Comparison of ENCODE assay signal across 9 cellular contexts in the genomic region with DNA sequence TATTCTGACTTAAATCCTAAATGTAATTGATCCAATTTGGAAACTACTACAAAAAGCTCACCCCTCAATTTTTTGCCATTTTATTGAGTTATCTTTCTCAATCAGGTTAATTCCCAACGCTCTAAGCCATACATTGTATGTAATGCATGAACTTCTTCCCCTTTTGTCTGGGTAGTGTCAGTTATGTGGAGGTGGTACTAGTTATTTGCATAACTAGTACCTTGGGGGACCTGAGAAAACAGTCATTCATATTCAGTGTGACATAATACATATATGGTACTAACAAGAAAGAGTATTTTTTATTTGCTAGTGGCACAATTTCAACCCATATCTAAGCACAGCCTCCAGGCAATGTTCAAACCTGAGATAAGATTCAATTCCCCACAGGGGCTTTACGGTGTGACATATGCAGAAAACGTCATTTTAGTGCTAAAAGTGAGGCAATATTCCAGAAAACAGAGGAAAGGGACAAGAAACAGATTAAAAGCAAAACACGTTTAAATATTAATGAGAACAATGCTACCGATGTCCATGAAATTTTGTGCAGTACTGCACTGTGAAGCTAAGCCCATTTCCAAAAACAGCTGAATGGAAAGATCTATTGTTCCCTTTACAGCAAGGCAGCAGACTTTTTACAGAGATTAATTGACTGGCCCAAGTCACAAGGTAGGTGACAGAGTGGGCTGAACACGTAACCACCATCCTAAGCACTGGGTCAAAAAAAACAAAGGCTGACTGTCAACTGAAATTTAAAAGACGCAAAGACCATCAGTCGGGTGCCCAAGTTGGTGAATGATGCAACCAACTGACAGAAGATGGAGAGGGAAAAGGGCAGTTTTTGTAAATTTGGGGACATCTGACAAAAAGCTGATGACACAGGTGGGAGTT. TPM values are rescaled to one million over a fixed set of nuclear protein-coding genes. Genes with fewer than 3 reads are reported as not detected.
DNase-seq lines count a peak whose midpoint lies in the region; ATAC-seq and TF ChIP-seq lines count a peak whose summit lies in the region.
"Had no signal": no experiment of that assay in that cellular context is flagged by ENCODE, and none has a peak within 500 bp of the region (broad histone marks: within the 10 kb centered on the region; RNA-seq: fewer than 3 reads in every experiment).

No MANE protein-coding gene starts in this region.

- intact Hi-C loops in CD4-positive, alpha-beta memory T cell (cut with micrococcal nuclease), result loop anchor here (10.0 kb wide), 1 partner anchor 400 kb away; a partner anchor contains a TSS
- intact Hi-C loops in uterus (cut with DNase I; ENCODE audit: low total_unique reads), result no loop called here

- TF ChIP-seq CTCF in KMS-11 (conservative IDR thresholded peaks at IDR 0.05; ENCODE audit: low read depth, low read length), result no peak
- no peak for TF ChIP-seq CTCF in uterus (IDR thresholded peaks at IDR 0.05)

- H4K20me1 ChIP-seq in KMS-11 (ENCODE audit: insufficient read depth), result no peaks in the 10 kb centered on the region

- H3K4me2 ChIP-seq in KMS-11, result peak overlapping the region; percentile 72

- CTCF ChIA-PET in CD4-positive, alpha-beta memory T cell (lab: Charles Lee; ENCODE audit: partially characterized antibody), result interaction anchor here (0.7 to 7.2 kb wide), 10 partner anchors 10 to 335 kb away, joined by 3 to 65 read pairs (median 6); no protein-coding TSS in a partner anchor

- no peaks in the 10 kb centered on the region for H3K9me3 ChIP-seq in CD4-positive, alpha-beta memory T cell (ENCODE audit: control insufficient read depth in 1 of 2, low read length in 2 of 2)
- no peaks in the 10 kb centered on the region for H3K9me3 ChIP-seq in uterus

- H3K4me3 Mint-ChIP-seq in CD4-positive, alpha-beta memory T cell, result peak overlapping the region; percentile 73 to 92 (median 87)
- peak overlapping the region; percentile 86 for H3K4me3 Mint-ChIP-seq in activated naive CD8-positive, alpha-beta T cell treated with anti-CD3 and anti-CD28 coated beads, Interleukin-2, amount 50 U/mL, for 24 hours

- no peaks in the 10 kb centered on the region for H3K36me3 ChIP-seq in CD4-positive, alpha-beta memory T cell (ENCODE audit: insufficient read depth, low read length)
- H3K36me3 ChIP-seq in KMS-11 (ENCODE audit: insufficient read depth) (no peaks in the 10 kb centered on the region), uterus (no peaks in the 10 kb centered on the region)

- ATAC-seq in activated naive CD8-positive, alpha-beta T cell treated with anti-CD3 and anti-CD28 coated beads, Interleukin-2, amount 50 U/mL, for 24 hours, result no peak
- ATAC-seq in HG02884 (IDR thresholded peaks at IDR 0.05; ENCODE audit: unreplicated experiment) (no peak), GM18909 (IDR thresholded peaks at IDR 0.05; ENCODE audit: poor library complexity, unreplicated experiment) (no peak)

- DNase-seq in CD4-positive, alpha-beta memory T cell, result no peak
- DNase-seq in activated naive CD8-positive, alpha-beta T cell treated with anti-CD3 and anti-CD28 coated beads, Interleukin-2, amount 50 U/mL, for 24 hours, result no peak
- DNase-seq in mesenteric fat pad (ENCODE audit: low spot score) (peak; percentile 4), NCI-H446 treated with DMSO at 0.1 percent for 48 hours (lab: John Stamatoyannopoulos, UW) (no peak), uterus (no peak)

- POLR2A ChIA-PET in CD4-positive, alpha-beta memory T cell (lab: Charles Lee; ENCODE audit: partially characterized antibody), result interaction anchor here (0.8 to 5.9 kb wide), 6 partner anchors 11 to 45 kb away, joined by 3 to 40 read pairs (median 4); a partner anchor contains a TSS

- peaks cover 8% of the 10 kb centered on the region; the same call in 1 of the 2 replicates for H3K79me2 ChIP-seq in KMS-11 (ENCODE audit: insufficient read depth, low read depth)

- no peak for TF ChIP-seq POLR2A in uterus (IDR thresholded peaks at IDR 0.05)

- peak overlapping the region; percentile 93; the same call in 1 of the 2 replicates for H2AFZ ChIP-seq in KMS-11 (ENCODE audit: low read depth)

- H3K36me3 Mint-ChIP-seq in CD4-positive, alpha-beta memory T cell, result peaks cover 7 to 8% of the 10 kb centered on the region in 2 donors
- peaks cover 11% of the 10 kb centered on the region for H3K36me3 Mint-ChIP-seq in activated naive CD8-positive, alpha-beta T cell treated with anti-CD3 and anti-CD28 coated beads, Interleukin-2, amount 50 U/mL, for 24 hours (ENCODE audit: low read depth)

- H3K27ac ChIP-seq in CD4-positive, alpha-beta memory T cell (ENCODE audit: low read depth, low read length), result no peak overlapping the region
- H3K27ac ChIP-seq in KMS-11 (0 out of 2 replicates have a peak overlapping the region, but pooled peaks have one; percentile 57), uterus (no peak overlapping the region)

- H3K9me3 Mint-ChIP-seq in CD4-positive, alpha-beta memory T cell, result no peaks in the 10 kb centered on the region
- H3K9me3 Mint-ChIP-seq in activated naive CD8-positive, alpha-beta T cell treated with anti-CD3 and anti-CD28 coated beads, Interleukin-2, amount 50 U/mL, for 24 hours, result no peaks in the 10 kb centered on the region

- peaks cover 14% of the 10 kb centered on the region for H3K4me1 ChIP-seq in CD4-positive, alpha-beta memory T cell (ENCODE audit: insufficient read depth, low read length)
- H3K4me1 ChIP-seq in KMS-11 (ENCODE audit: low read depth, poor library complexity, severe bottlenecking), result peaks cover 18% of the 10 kb centered on the region
- H3K4me1 ChIP-seq in uterus, result no peaks in the 10 kb centered on the region

- no peaks in the 10 kb centered on the region for H3K27me3 Mint-ChIP-seq in CD4-positive, alpha-beta memory T cell
- H3K27me3 Mint-ChIP-seq in activated naive CD8-positive, alpha-beta T cell treated with anti-CD3 and anti-CD28 coated beads, Interleukin-2, amount 50 U/mL, for 24 hours, result no peaks in the 10 kb centered on the region

- peak overlapping the region; percentile 10 to 96 (median 87) for H3K27ac Mint-ChIP-seq in CD4-positive, alpha-beta memory T cell
- H3K27ac Mint-ChIP-seq in activated naive CD8-positive, alpha-beta T cell treated with anti-CD3 and anti-CD28 coated beads, Interleukin-2, amount 50 U/mL, for 24 hours, result peak overlapping the region; percentile 90

- H3K4me1 Mint-ChIP-seq in CD4-positive, alpha-beta memory T cell, result peaks cover 7 to 20% (median 15%) of the 10 kb centered on the region in 4 donors
- H3K4me1 Mint-ChIP-seq in activated naive CD8-positive, alpha-beta T cell treated with anti-CD3 and anti-CD28 coated beads, Interleukin-2, amount 50 U/mL, for 24 hours, result peaks cover 18% of the 10 kb centered on the region

- H3K4me3 ChIP-seq in CD4-positive, alpha-beta memory T cell (ENCODE audit: low read length in 2 of 2), result peak overlapping the region in 1 of 2 donors; percentile 51
- no peak overlapping the region for H3K4me3 ChIP-seq in KMS-11 (IDR thresholded peaks at IDR 0.05; ENCODE audit: insufficient read depth, low read depth, low read length)
- no peak overlapping the region for H3K4me3 ChIP-seq in uterus

- H3K27me3 ChIP-seq in CD4-positive, alpha-beta memory T cell (ENCODE audit: insufficient read depth, low read length), result no peaks in the 10 kb centered on the region
- H3K27me3 ChIP-seq in KMS-11 (ENCODE audit: insufficient read depth, low read depth) (no peaks in the 10 kb centered on the region), uterus (no peaks in the 10 kb centered on the region)

- no peak overlapping the region for H3K9ac ChIP-seq in KMS-11

RNA-seq across cellular contexts. Expression of a gene that starts 1.4 kb away (rescaled TPM):
- 10 to 100 TPM; 13.9 to 14.7 TPM for total RNA-seq in CD4-positive, alpha-beta memory T cell
- polyA plus RNA-seq in CD4-positive, alpha-beta memory T cell, result 1 to 10 TPM; 8.3 to 8.6 TPM
- total RNA-seq in mesenteric fat pad (18.8 TPM), uterus (10 to 100 TPM in 2 of 4 donors, 1 to 10 TPM in 2; 3.8 to 31.4 (median 15.4) TPM)

RNA-seq across cellular contexts. Expression of a gene that starts 41.4 kb away (rescaled TPM):
- not detected for total RNA-seq in CD4-positive, alpha-beta memory T cell
- not detected for polyA plus RNA-seq in CD4-positive, alpha-beta memory T cell
- not detected for total RNA-seq in mesenteric fat pad
- under 1 TPM in 1 of 4 donors, not detected in 3; 0.62 TPM for total RNA-seq in uterus
- total RNA-seq: skeletal muscle tissue had no signal
